In genomic region chr13:83503424-83503823, GRCh38 we compare ENCODE assay signal across 19 cellular contexts.
DNase-seq lines count a peak whose midpoint lies in the region; ATAC-seq, FAIRE-seq and TF ChIP-seq lines count a peak whose summit lies in the region.
"Had no signal": no experiment of that assay in that cellular context is flagged by ENCODE, and none has a peak within 500 bp of the region (broad histone marks: within the 10 kb centered on the region; RNA-seq: fewer than 3 reads in every experiment).

No MANE protein-coding gene starts in this region.

- no peak overlapping the region for H3K4me3 ChIP-seq in AG10803 (ENCODE audit: low read length)
- H3K4me3 ChIP-seq in IMR-90 (ENCODE audit: insufficient read depth, low read depth, low read length) = no peak overlapping the region
- no peak overlapping the region for H3K4me3 ChIP-seq in bronchial epithelial cell (ENCODE audit: low read depth, low read length)
- H3K4me3 ChIP-seq: HAP-1, pancreas, right lobe of liver, thoracic aorta had no signal

- DNase-seq in AG10803 (ENCODE audit: low read depth) (peak; percentile 35), IMR-90 (peak; percentile 7), bronchial epithelial cell (ENCODE audit: low read depth) (peak; percentile 12), glomerular visceral epithelial cell (ENCODE audit: extremely low spot score) (peak; percentile 6), DMS114 treated with DMSO at 0.1 percent for 48 hours (lab: John Stamatoyannopoulos, UW; ENCODE audit: unreplicated experiment) (no peak), NCI-H1105 treated with DMSO at 0.1 percent for 48 hours (lab: John Stamatoyannopoulos, UW) (no peak), retina (no peak)
- DNase-seq: activated CD8-positive, alpha-beta memory T cell treated with anti-CD3 and anti-CD28 coated beads, Interleukin-2, amount 10 ng/mL, durations not matched to agents 7 days and 5 days; activated naive CD8-positive, alpha-beta T cell treated with anti-CD3 and anti-CD28 coated beads for 36 hours; DMS79; left colon; naive thymus-derived CD8-positive, alpha-beta T cell; NCI-H510A treated with DMSO at 0.1 percent for 48 hours; pancreas; right lobe of liver; T1000 had no signal

- no peak overlapping the region for H4K91ac ChIP-seq in IMR-90 (ENCODE audit: insufficient read depth, low read depth, low read length)

- H2AK5ac ChIP-seq in IMR-90 (ENCODE audit: low read depth, low read length) = no peak overlapping the region

- in situ Hi-C loops in IMR-90 (cut with MboI; ENCODE audit: low sequenced_read_pairs) = no loop called here

- no peak overlapping the region for H2BK120ac ChIP-seq in IMR-90 (ENCODE audit: low read depth, low read length)

- no peak overlapping the region for H4K5ac ChIP-seq in IMR-90 (ENCODE audit: low read depth, low read length)

- WGBS in IMR-90 (ENCODE audit: extremely low coverage in 2 of 2, insufficient read length in 1 of 2), 2 experiments = no CpG with 5 or more reads among the region's 1 CpG

- H3K4me2 ChIP-seq in IMR-90 (ENCODE audit: low read depth, low read length) = no peak overlapping the region

- no peak overlapping the region for H3K56ac ChIP-seq in IMR-90 (ENCODE audit: extremely low read depth, insufficient read depth, low read length)

- no peak overlapping the region for H4K8ac ChIP-seq in IMR-90 (ENCODE audit: low read depth in 2 of 2, low read length in 2 of 2)

- POLR2A ChIA-PET in IMR-90 (lab: Charles Lee; ENCODE audit: unreplicated experiment) = no interaction called here

- H2BK5ac ChIP-seq in IMR-90 (ENCODE audit: low read depth, low read length, poor library complexity, severe bottlenecking) = no peak overlapping the region

- no peak for TF ChIP-seq RAD21 in IMR-90 (IDR thresholded peaks at IDR 0.05; ENCODE audit: low read length)

- no TSS peak for BruUV-seq in IMR-90 (replicated peaks; lab: Mats Ljungman, UMichigan)

- CTCF ChIA-PET in IMR-90 (lab: Yijun Ruan, JAX) = no interaction called here

- H3K9me3 ChIP-seq in IMR-90 (ENCODE audit: control insufficient read depth, insufficient read depth, low read length) = no peaks in the 10 kb centered on the region
- H3K9me3 ChIP-seq: HAP-1, pancreas, right lobe of liver, thoracic aorta had no signal

- ATAC-seq in IMR-90 (ENCODE audit: low read depth) (no peak), HG02678 (IDR thresholded peaks at IDR 0.05; ENCODE audit: unreplicated experiment) (no peak)
- ATAC-seq: activated CD8-positive, alpha-beta memory T cell treated with anti-CD3 and anti-CD28 coated beads, Interleukin-2, amount 10 ng/mL, durations not matched to agents 7 days and 5 days; left colon; naive thymus-derived CD8-positive, alpha-beta T cell; pancreas; right lobe of liver had no signal

- dilution Hi-C loops in IMR-90 (cut with HindIII; ENCODE audit: low sequenced_read_pairs, unreplicated experiment) = no loop called here

- no peak overlapping the region for H2AFZ ChIP-seq in IMR-90 (replicated peaks; ENCODE audit: low read length, poor library complexity)

- intact Hi-C loops in IMR-90 (cut with micrococcal nuclease) = no loop called here

- no peak overlapping the region for H3K9ac ChIP-seq in IMR-90 (ENCODE audit: low read depth, low read length)

- no peak overlapping the region for H2BK15ac ChIP-seq in IMR-90 (ENCODE audit: low read depth, low read length)

- H3K36me3 ChIP-seq in IMR-90 (ENCODE audit: control insufficient read depth, insufficient read depth, low read length) (no peaks in the 10 kb centered on the region), bronchial epithelial cell (ENCODE audit: control insufficient read depth, insufficient read depth, low read length) (no peaks in the 10 kb centered on the region)
- H3K36me3 ChIP-seq: HAP-1, pancreas, right lobe of liver, thoracic aorta had no signal

- no peaks in the 10 kb centered on the region for H3K4me1 ChIP-seq in IMR-90 (ENCODE audit: control insufficient read depth, insufficient read depth, low read length)
- H3K4me1 ChIP-seq: HAP-1, pancreas, right lobe of liver had no signal

- no peak overlapping the region for H3K4ac ChIP-seq in IMR-90 (ENCODE audit: low read depth, low read length)

- H3K79me1 ChIP-seq in IMR-90 (ENCODE audit: low read depth in 1 of 2, low read length in 2 of 2) = no peaks in the 10 kb centered on the region

- FAIRE-seq in bronchial epithelial cell (lab: Jason Lieb, UNC) = no peak
- FAIRE-seq: pancreas had no signal

- H4K20me1 ChIP-seq in IMR-90 (ENCODE audit: insufficient read depth, low read length) = no peaks in the 10 kb centered on the region

- no peak overlapping the region for H2AK9ac ChIP-seq in IMR-90 (replicated peaks; ENCODE audit: low read depth, low read length, poor library complexity)

- H3K23ac ChIP-seq in IMR-90 (ENCODE audit: low read depth, low read length) = no peak overlapping the region

- H3K14ac ChIP-seq in IMR-90 (replicated peaks; ENCODE audit: low read depth, low read length) = no peak overlapping the region

- no peak overlapping the region for H2BK20ac ChIP-seq in IMR-90 (ENCODE audit: low read depth, low read length)

- no peaks in the 10 kb centered on the region for H3K27me3 ChIP-seq in IMR-90 (ENCODE audit: control insufficient read depth, insufficient read depth, low read length)
- H3K27me3 ChIP-seq in bronchial epithelial cell (ENCODE audit: control insufficient read depth, insufficient read depth, low read length) = no peaks in the 10 kb centered on the region
- H3K27me3 ChIP-seq: pancreas, right lobe of liver had no signal

- H3K9me1 ChIP-seq in IMR-90 (ENCODE audit: insufficient read depth, low read length) = no peaks in the 10 kb centered on the region

- TF ChIP-seq POLR2A in IMR-90 (IDR thresholded peaks at IDR 0.05; ENCODE audit: low read depth, low read length) = no peak

- no peak overlapping the region for H3K27ac ChIP-seq in IMR-90 (ENCODE audit: insufficient read depth, low read length)
- H3K27ac ChIP-seq: pancreas, right lobe of liver, thoracic aorta had no signal

- no peak overlapping the region for H3K18ac ChIP-seq in IMR-90 (ENCODE audit: low read depth, low read length)

- no peak for TF ChIP-seq CTCF in AG10803 (conservative IDR thresholded peaks at IDR 0.05; ENCODE audit: low read length)
- TF ChIP-seq CTCF in IMR-90 (conservative IDR thresholded peaks at IDR 0.05; ENCODE audit: low read depth, low read length) = no peak
- no peak for TF ChIP-seq CTCF in bronchial epithelial cell (IDR thresholded peaks at IDR 0.05; ENCODE audit: insufficient read depth, low read length, severe bottlenecking)

TF ChIP-seq in IMR-90, 13 proteins besides CTCF, POLR2A, EP300 and RAD21:
- TF ChIP-seq CHD1 (IDR thresholded peaks at IDR 0.05; ENCODE audit: low read depth, low read length) (no peak), USF2 (IDR thresholded peaks at IDR 0.05; ENCODE audit: low read depth, low read length) (no peak), MAFK (IDR thresholded peaks at IDR 0.05; ENCODE audit: low read depth, low read length) (no peak), MAZ (IDR thresholded peaks at IDR 0.05; ENCODE audit: borderline replicate concordance, low read depth, low read length) (no peak), SMC3 (IDR thresholded peaks at IDR 0.05; ENCODE audit: low read depth, low read length) (no peak), RFX5 (IDR thresholded peaks at IDR 0.05; ENCODE audit: low read depth, low read length) (no peak), RCOR1 (IDR thresholded peaks at IDR 0.05; ENCODE audit: insufficient replicate concordance, low read length) (no peak)

Comparison
In these comparisons a context has a peak if more than half of its experiments do, and no peak if none do; other contexts are left out.
1. DNase-seq: peak in AG10803 (single experiment), IMR-90 (single experiment), bronchial epithelial cell (single experiment) and glomerular visceral epithelial cell (single experiment); none in DMS114 treated with DMSO at 0.1 percent for 48 hours (single experiment), NCI-H1105 treated with DMSO at 0.1 percent for 48 hours (single experiment) and retina (single experiment).